9 cellular contexts compared by ENCODE assay signal in genomic region chrX:102154900-102155805, GRCh38. TPM values are rescaled to one million over a fixed set of nuclear protein-coding genes. Genes with fewer than 3 reads are reported as not detected.
DNase-seq lines count a peak whose midpoint lies in the region; ATAC-seq and TF ChIP-seq lines count a peak whose summit lies in the region.
"Had no signal": no experiment of that assay in that cellular context is flagged by ENCODE, and none has a peak within 500 bp of the region (broad histone marks: within the 10 kb centered on the region; RNA-seq: fewer than 3 reads in every experiment).

No MANE protein-coding gene starts in this region.

- TF ChIP-seq POLR2A in body of pancreas (IDR thresholded peaks at IDR 0.05) (no peak), lower leg skin (IDR thresholded peaks at IDR 0.05) (no peak)

- ATAC-seq in HG02588 (IDR thresholded peaks at IDR 0.05; ENCODE audit: unreplicated experiment), result peak; percentile 36
- peak; percentile 57 for ATAC-seq in body of pancreas

- H3K9ac ChIP-seq in subcutaneous abdominal adipose tissue (ENCODE audit: low read length in 5 of 5), result peak overlapping the region in 3 of 5 donors; percentile 5 to 59 (median 7)

- H3K4me1 ChIP-seq in body of pancreas, result peaks cover 7% of the 10 kb centered on the region
- H3K4me1 ChIP-seq in subcutaneous abdominal adipose tissue (ENCODE audit: control insufficient read depth in 5 of 5, insufficient read depth in 5 of 5, low read length in 5 of 5), result peaks cover 0 to 13% (median 7%) of the 10 kb centered on the region in 5 donors

- intact Hi-C loops in body of pancreas (cut with DNase I), result no loop called here
- intact Hi-C loops in lower leg skin (cut with DNase I; ENCODE audit: low total_unique reads), result no loop called here

- H3K9me3 ChIP-seq in body of pancreas, result no peaks in the 10 kb centered on the region
- no peaks in the 10 kb centered on the region for H3K9me3 ChIP-seq in subcutaneous abdominal adipose tissue (ENCODE audit: control insufficient read depth in 5 of 5, low read length in 5 of 5)

- H3K36me3 ChIP-seq in body of pancreas (replicated peaks in 1 of 2; ENCODE audit: insufficient read depth in 1 of 2, low read depth in 2 of 2) (no peaks in the 10 kb centered on the region), subcutaneous abdominal adipose tissue (ENCODE audit: control insufficient read depth in 5 of 5, insufficient read depth in 5 of 5, low read length in 5 of 5) (no peaks in the 10 kb centered on the region)

- TF ChIP-seq CTCF in body of pancreas (IDR thresholded peaks at IDR 0.05) (no peak), lower leg skin (IDR thresholded peaks at IDR 0.05) (no peak)

- 1% methylated on average over 26 to 32 of the region's 32 CpGs for WGBS in body of pancreas, 2 donors
- 2 to 37% methylated on average over 32 of the region's 32 CpGs for WGBS in lower leg skin, 2 donors

- peak overlapping the region; percentile 9 to 28 for H3K4me3 ChIP-seq in body of pancreas
- H3K4me3 ChIP-seq in lower leg skin (ENCODE audit: low read depth, poor library complexity, severe bottlenecking), result peak overlapping the region; percentile 17
- H3K4me3 ChIP-seq in subcutaneous abdominal adipose tissue (ENCODE audit: low read depth in 1 of 5, low read length in 5 of 5), result peak overlapping the region; percentile 48 to 71 (median 67)

- H3K27me3 ChIP-seq in body of pancreas (no peaks in the 10 kb centered on the region), subcutaneous abdominal adipose tissue (ENCODE audit: control insufficient read depth in 5 of 5, insufficient read depth in 4 of 5, low read length in 5 of 5) (peaks cover 0 to 15% (median 10%) of the 10 kb centered on the region in 5 donors)

- peak overlapping the region; percentile 67 to 88 (median 86) for H3K27ac ChIP-seq in body of pancreas
- no peak overlapping the region for H3K27ac ChIP-seq in subcutaneous abdominal adipose tissue (ENCODE audit: low read depth, low read length)

- DNase-seq in ELF-1 (ENCODE audit: low read depth, low spot score), result peak; percentile 2
- DNase-seq in NCI-H748 (lab: John Stamatoyannopoulos, UW; ENCODE audit: unreplicated experiment), result peak; percentile 66
- DNase-seq in body of pancreas, result peak; percentile 9 to 41 (median 27)
- DNase-seq in lower leg skin (ENCODE audit: low spot score in 2 of 2), result peak in 1 of 2 donors; percentile 86
- DNase-seq in dedifferentiated amniotic fluid mesenchymal stem cell (ENCODE audit: extremely low spot score), result no peak
- no peak for DNase-seq in NCI-H2227 (lab: John Stamatoyannopoulos, UW; ENCODE audit: unreplicated experiment)

RNA-seq across cellular contexts. Expression of gene BEX5, which starts 0.6 kb away (rescaled TPM):
- total RNA-seq in body of pancreas, result 1 to 10 TPM; 4.3 to 7.0 TPM
- 1 to 10 TPM; 1.3 to 6.4 (median 3.0) TPM for total RNA-seq in lower leg skin
- total RNA-seq: fibroblast of lung had no signal

RNA-seq across cellular contexts. Expression of gene TCEAL6, which starts 12.9 kb away (rescaled TPM):
- not detected for total RNA-seq in body of pancreas
- total RNA-seq in lower leg skin, result not detected
- total RNA-seq: fibroblast of lung had no signal

RNA-seq across cellular contexts. Expression of gene TCEAL2, which starts 29.7 kb away (rescaled TPM):
- total RNA-seq in body of pancreas (1 to 10 TPM; 1.3 to 2.3 TPM), lower leg skin (1 to 10 TPM in 2 of 4 donors, under 1 TPM in 2; 0.32 to 1.6 (median 0.84) TPM)

RNA-seq across cellular contexts. Expression of gene TCP11X1, which starts 59.9 kb away (rescaled TPM):
- total RNA-seq in body of pancreas (not detected), lower leg skin (not detected)
- total RNA-seq: fibroblast of lung had no signal

Comparison
In these comparisons a context has a peak if more than half of its experiments do, and no peak if none do; other contexts are left out.
1. DNase-seq: peak in ELF-1 (single experiment), NCI-H748 (single experiment) and body of pancreas (4 of 4); none in dedifferentiated amniotic fluid mesenchymal stem cell (single experiment) and NCI-H2227 (single experiment).
2. H3K4me3 ChIP-seq: peak in every context shown above with its lines; median percentile 67 in subcutaneous abdominal adipose tissue; 18 in body of pancreas; 17 in lower leg skin.